In genomic region chr12:14367097-14367661, GRCh38 we compare ENCODE assay signal across 8 cellular contexts. TPM values are rescaled to one million over a fixed set of nuclear protein-coding genes. Genes with fewer than 3 reads are reported as not detected.
DNase-seq lines count a peak whose midpoint lies in the region; ATAC-seq, FAIRE-seq and TF ChIP-seq lines count a peak whose summit lies in the region.

No MANE protein-coding gene starts in this region.

- no peak overlapping the region for H4K8ac ChIP-seq in neuronal stem cell (ENCODE audit: low read depth, low read length)

- peaks cover 18% of the 10 kb centered on the region for H3K4me1 Mint-ChIP-seq in endodermal cell

- peak overlapping the region; percentile 97 for H3K27ac Mint-ChIP-seq in endodermal cell

- H3K9ac ChIP-seq in endodermal cell (ENCODE audit: extremely low read depth, low read length, poor library complexity, severe bottlenecking) (peak overlapping the region; percentile 96), neuronal stem cell (ENCODE audit: low read depth, low read length, poor library complexity) (no peak overlapping the region)

- FAIRE-seq in frontal cortex (lab: Jason Lieb, UNC) = no peak

- H3K4ac ChIP-seq in neuronal stem cell (ENCODE audit: low read length) = no peak overlapping the region

- H3K18ac ChIP-seq in neuronal stem cell (ENCODE audit: low read length) = no peak overlapping the region

- no peak overlapping the region for H2BK12ac ChIP-seq in neuronal stem cell (ENCODE audit: low read length)

- peak overlapping the region; percentile 81 for H3K4me3 Mint-ChIP-seq in endodermal cell

- H3K36me3 ChIP-seq in BE2C (no peaks in the 10 kb centered on the region; the same call in 1 of the 2 replicates), endodermal cell (ENCODE audit: control insufficient read depth, insufficient read depth, low read length) (no peaks in the 10 kb centered on the region), neuronal stem cell (replicated peaks in 1 of 2; ENCODE audit: control insufficient read depth in 2 of 2, insufficient read depth in 2 of 2, low read length in 2 of 2) (peaks cover 0 to 5% of the 10 kb centered on the region in 2 donors)

- H2AK5ac ChIP-seq in neuronal stem cell (ENCODE audit: low read depth, low read length) = no peak overlapping the region

- H4K91ac ChIP-seq in neuronal stem cell (ENCODE audit: low read depth, low read length, poor library complexity) = no peak overlapping the region

- H3K27ac ChIP-seq in endodermal cell (ENCODE audit: low read depth, low read length) = peak overlapping the region; percentile 63
- H3K27ac ChIP-seq in neuronal stem cell (replicated peaks; ENCODE audit: low read length) = no peak overlapping the region

- DNase-seq in BE2C (no peak), SIG-M5 treated with dmso at 0.1 percent for 504 hours (lab: John Stamatoyannopoulos, UW; ENCODE audit: unreplicated experiment) (peak; percentile 92), endodermal cell (no peak), neuronal stem cell (ENCODE audit: low spot score) (no peak), inferior parietal cortex (ENCODE audit: extremely low spot score) (no peak), frontal cortex (ENCODE audit: low spot score in 2 of 2) (no peak)

- peaks cover 6% of the 10 kb centered on the region for H3K9me3 ChIP-seq in BE2C
- peaks cover 7% of the 10 kb centered on the region for H3K9me3 ChIP-seq in endodermal cell (ENCODE audit: control insufficient read depth, low read length)
- peaks cover 2 to 10% of the 10 kb centered on the region in 2 donors for H3K9me3 ChIP-seq in neuronal stem cell (replicated peaks in 1 of 2; ENCODE audit: control insufficient read depth in 2 of 2, insufficient read depth in 1 of 2, low read depth in 1 of 2, low read length in 2 of 2)

- no peaks in the 10 kb centered on the region for H3K27me3 Mint-ChIP-seq in endodermal cell (ENCODE audit: insufficient read depth)

- peak; percentile 52 for ATAC-seq in GM18517 (IDR thresholded peaks at IDR 0.05; ENCODE audit: unreplicated experiment)
- ATAC-seq in HG03103 (IDR thresholded peaks at IDR 0.05; ENCODE audit: low read depth, unreplicated experiment) = peak; percentile 35

- peaks cover 20% of the 10 kb centered on the region for H3K9me3 Mint-ChIP-seq in endodermal cell

- H3K23ac ChIP-seq in neuronal stem cell (ENCODE audit: low read depth, low read length, poor library complexity) = no peak overlapping the region

- peaks cover 17% of the 10 kb centered on the region for H3K36me3 Mint-ChIP-seq in endodermal cell (ENCODE audit: low read depth)

- no peaks in the 10 kb centered on the region; the same call in 1 of the 2 replicates for H3K4me1 ChIP-seq in BE2C
- H3K4me1 ChIP-seq in endodermal cell (ENCODE audit: control insufficient read depth, insufficient read depth, low read length) = peaks cover 3% of the 10 kb centered on the region
- H3K4me1 ChIP-seq in neuronal stem cell (ENCODE audit: control insufficient read depth in 2 of 2, insufficient read depth in 1 of 2, low read depth in 1 of 2, low read length in 2 of 2) = no peaks in the 10 kb centered on the region

- no peaks in the 10 kb centered on the region for H3K79me1 ChIP-seq in neuronal stem cell (ENCODE audit: low read depth, low read length)

- peak overlapping the region; percentile 64 for H3K4me3 ChIP-seq in BE2C (ENCODE audit: low read depth, low read length)
- peak overlapping the region; percentile 98 for H3K4me3 ChIP-seq in endodermal cell (ENCODE audit: low read length)
- H3K4me3 ChIP-seq in neuronal stem cell (ENCODE audit: low read length in 2 of 2) = peak overlapping the region; percentile 38 to 58

- peak overlapping the region; percentile 25 for H3K4me2 ChIP-seq in neuronal stem cell (ENCODE audit: insufficient read depth, low read length, poor library complexity, severe bottlenecking)

- no peak for TF ChIP-seq CTCF in BE2C (IDR thresholded peaks at IDR 0.05; ENCODE audit: low read depth, low read length)
- TF ChIP-seq CTCF in endodermal cell (conservative IDR thresholded peaks at IDR 0.05) = no peak

- H2BK15ac ChIP-seq in neuronal stem cell (ENCODE audit: low read length) = no peak overlapping the region

- H2BK5ac ChIP-seq in neuronal stem cell (ENCODE audit: low read length) = no peak overlapping the region

- H3K27me3 ChIP-seq in BE2C (no peaks in the 10 kb centered on the region), endodermal cell (ENCODE audit: control insufficient read depth, insufficient read depth, low read length, poor library complexity, severe bottlenecking) (no peaks in the 10 kb centered on the region), neuronal stem cell (ENCODE audit: control insufficient read depth in 3 of 3, insufficient read depth in 3 of 3, low read depth in 1 of 3, low read length in 3 of 3) (no peaks in the 10 kb centered on the region)

- peak overlapping the region; percentile 65 for H2AFZ ChIP-seq in neuronal stem cell (ENCODE audit: low read length)

- no peak overlapping the region for H2BK120ac ChIP-seq in neuronal stem cell (ENCODE audit: low read depth, low read length)

- no peak overlapping the region for H3K14ac ChIP-seq in neuronal stem cell (ENCODE audit: low read length)

- 26 to 52% methylated on average over 2 to 4 of the region's 6 CpGs for WGBS in endodermal cell (ENCODE audit: insufficient coverage in 1 of 2, insufficient read length in 1 of 2), 2 experiments
- WGBS in neuronal stem cell (ENCODE audit: extremely low coverage in 2 of 2, insufficient read length in 2 of 2, insufficient replicate concordance in 1 of 2), 2 donors = 100% methylated on average over 1 of the region's 6 CpGs; no CpG with 5 or more reads in 1 of the 2 donors

RNA-seq across cellular contexts. Expression of gene ATF7IP, which starts 1.7 kb away (rescaled TPM):
- 35.2 TPM for polyA plus RNA-seq in BE2C (2012; ENCODE audit: insufficient read depth, insufficient read length, low read depth)
- 100 to 1,000 TPM; 174 to 222 TPM for total RNA-seq in endodermal cell
- 71.3 TPM for polyA plus RNA-seq in endodermal cell (2013, experiment 1 of 2)
- 71.2 TPM for polyA plus RNA-seq in endodermal cell (2013, experiment 2 of 2)
- 55.9 TPM for polyA plus RNA-seq in neuronal stem cell (2013, experiment 1 of 2)
- polyA plus RNA-seq in neuronal stem cell (2013, experiment 2 of 2) = 58.8 TPM
- total RNA-seq in frontal cortex = 60.7 TPM

Comparison
In these comparisons a context has a peak if more than half of its experiments do, and no peak if none do; other contexts are left out.
1. H3K4me3 ChIP-seq: peak in every context shown above with its lines; median percentile 98 in endodermal cell; 64 in BE2C; 48 in neuronal stem cell.